Comparison of ENCODE assay signal across 1 cellular context in genomic region chr10:29455095-29455494, GRCh38.
TF ChIP-seq lines count a peak whose summit lies in the region.

No MANE protein-coding gene starts in this region.

TF ChIP-seq in HepG2, 621 proteins besides CTCF, POLR2A, EP300 and RAD21 (continued from another document):
- TF ChIP-seq NFAT5 (CRISPR knock-in tag; IDR thresholded peaks at IDR 0.05) (no peak), MYNN (CRISPR knock-in tag; IDR thresholded peaks at IDR 0.05; ENCODE audit: low read depth) (no peak), ZNF580 (CRISPR knock-in tag; IDR thresholded peaks at IDR 0.05; ENCODE audit: borderline replicate concordance, low read depth) (no peak), TRIM22 (IDR thresholded peaks at IDR 0.05) (no peak), ATF7 (IDR thresholded peaks at IDR 0.05) (no peak), ATF7 (CRISPR knock-in tag; IDR thresholded peaks at IDR 0.05) (no peak), SNRNP70 (IDR thresholded peaks at IDR 0.05; ENCODE audit: low read depth, low read length) (no peak), MAZ (IDR thresholded peaks at IDR 0.05; ENCODE audit: borderline replicate concordance, low read depth, low read length) (no peak), MAZ (CRISPR knock-in tag; IDR thresholded peaks at IDR 0.05; ENCODE audit: low read depth) (peak; percentile 52; the same call in 1 of the 2 replicates), USF2 (IDR thresholded peaks at IDR 0.05; ENCODE audit: low read depth, low read length) (no peak), USF2 (CRISPR knock-in tag; IDR thresholded peaks at IDR 0.05; ENCODE audit: borderline replicate concordance) (no peak), ZFP90 (CRISPR knock-in tag; IDR thresholded peaks at IDR 0.05; ENCODE audit: borderline replicate concordance) (no peak), CENPBD1 (CRISPR knock-in tag; IDR thresholded peaks at IDR 0.05; ENCODE audit: borderline replicate concordance, low read depth) (no peak), CCAR2 (optimal IDR thresholded peaks at IDR 0.05; ENCODE audit: low read depth, low read length) (no peak), ZNF780A (CRISPR knock-in tag; IDR thresholded peaks at IDR 0.05) (no peak), ZNF570 (CRISPR knock-in tag; IDR thresholded peaks at IDR 0.05; ENCODE audit: borderline replicate concordance) (no peak), THRA (CRISPR knock-in tag; IDR thresholded peaks at IDR 0.05; ENCODE audit: borderline replicate concordance) (0 out of 2 replicates have a peak, but pooled peaks have one; percentile 26), ZBTB38 (CRISPR knock-in tag; IDR thresholded peaks at IDR 0.05) (no peak)
